Comparison of ENCODE assay signal across 13 cellular contexts in the genomic region with DNA sequence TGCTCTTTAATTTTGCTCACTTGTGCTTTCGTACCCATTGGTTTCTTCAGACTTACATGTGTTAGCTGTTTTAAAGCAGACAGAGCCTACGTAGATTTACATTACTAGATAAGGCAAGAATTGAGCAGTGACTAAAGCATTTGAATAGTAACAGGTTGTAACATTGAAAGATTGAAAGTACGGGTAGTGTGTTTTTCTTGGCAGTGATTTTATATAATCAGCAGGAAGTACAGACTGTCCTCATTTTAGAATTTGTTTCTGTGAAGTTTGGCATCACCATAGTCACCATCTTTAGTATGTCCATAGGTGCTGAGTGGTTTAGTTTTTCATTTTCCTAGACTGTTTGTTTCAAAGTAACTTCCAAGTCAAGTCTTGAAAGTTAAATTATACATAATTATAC. TPM values are rescaled to one million over a fixed set of nuclear protein-coding genes. Genes with fewer than 3 reads are reported as not detected.
DNase-seq lines count a peak whose midpoint lies in the region; ATAC-seq and TF ChIP-seq lines count a peak whose summit lies in the region.
"Had no signal": no experiment of that assay in that cellular context is flagged by ENCODE, and none has a peak within 500 bp of the region (broad histone marks: within the 10 kb centered on the region; RNA-seq: fewer than 3 reads in every experiment).

No MANE protein-coding gene starts in this region.

- H3K4me3 ChIP-seq in rectal smooth muscle tissue (ENCODE audit: low read length) (no peak overlapping the region), adrenal gland (no peak overlapping the region)
- H3K4me3 ChIP-seq in effector memory CD4-positive, alpha-beta T cell (ENCODE audit: insufficient read depth, low read depth, low read length, poor library complexity, severe bottlenecking): no peak overlapping the region
- H3K4me3 ChIP-seq: GM12878 had no signal

- H3K27me3 ChIP-seq in rectal smooth muscle tissue (ENCODE audit: control insufficient read depth, insufficient read depth, low read length): no peaks in the 10 kb centered on the region
- no peaks in the 10 kb centered on the region for H3K27me3 ChIP-seq in adrenal gland
- H3K27me3 ChIP-seq in effector memory CD4-positive, alpha-beta T cell (replicated peaks; ENCODE audit: control insufficient read depth, insufficient read depth, low read length, poor library complexity, severe bottlenecking): no peaks in the 10 kb centered on the region

- no peaks in the 10 kb centered on the region for H3K27me3 Mint-ChIP-seq in T-cell

- no peak overlapping the region for H3K4me3 Mint-ChIP-seq in T-cell

- peaks cover 70% of the 10 kb centered on the region for H3K36me3 Mint-ChIP-seq in T-cell

- no peak for TF ChIP-seq POLR2A in adrenal gland (IDR thresholded peaks at IDR 0.05)

- no peak overlapping the region for H3K27ac Mint-ChIP-seq in T-cell

- no peak overlapping the region for H3K9ac ChIP-seq in rectal smooth muscle tissue (ENCODE audit: low read length)

- no peaks in the 10 kb centered on the region for H3K9me3 ChIP-seq in adrenal gland (replicated peaks in 1 of 3)
- no peaks in the 10 kb centered on the region for H3K9me3 ChIP-seq in effector memory CD4-positive, alpha-beta T cell (ENCODE audit: control insufficient read depth, low read length)

- peaks cover 34% of the 10 kb centered on the region for H3K36me3 ChIP-seq in rectal smooth muscle tissue (ENCODE audit: control insufficient read depth, insufficient read depth, low read length)
- H3K36me3 ChIP-seq in adrenal gland (replicated peaks in 1 of 2): peaks cover 0 to 70% of the 10 kb centered on the region in 2 donors
- H3K36me3 ChIP-seq in effector memory CD4-positive, alpha-beta T cell (ENCODE audit: control insufficient read depth, insufficient read depth, low read length): peaks cover 77% of the 10 kb centered on the region

- peaks cover 0 to 5% (median 0%) of the 10 kb centered on the region in 3 donors for H3K4me1 Mint-ChIP-seq in T-cell

- WGBS in adrenal gland, 4 donors: 47 to 67% (median 56%) methylated on average over 3 of the region's 3 CpGs

- H3K27ac ChIP-seq in rectal smooth muscle tissue (ENCODE audit: low read depth, low read length) (peak overlapping the region; percentile 82), adrenal gland (peak overlapping the region in 2 of 5 donors; percentile 9 to 36)
- H3K27ac ChIP-seq in effector memory CD4-positive, alpha-beta T cell (ENCODE audit: insufficient read depth, low read length, poor library complexity, severe bottlenecking): no peak overlapping the region

- no peaks in the 10 kb centered on the region for H3K9me3 Mint-ChIP-seq in T-cell

- H3K4me1 ChIP-seq in rectal smooth muscle tissue (ENCODE audit: control insufficient read depth, insufficient read depth, low read length) (peaks cover 21% of the 10 kb centered on the region), adrenal gland (replicated peaks in 1 of 2) (peaks cover 0 to 17% of the 10 kb centered on the region in 2 donors)
- no peaks in the 10 kb centered on the region for H3K4me1 ChIP-seq in effector memory CD4-positive, alpha-beta T cell (ENCODE audit: control insufficient read depth, insufficient read depth, low read length, poor library complexity, severe bottlenecking)

- no peak for TF ChIP-seq CTCF in adrenal gland (IDR thresholded peaks at IDR 0.05)

- intact Hi-C loops in left ventricle myocardium superior (cut with micrococcal nuclease): no loop called here
- intact Hi-C loops in adrenal gland (cut with DNase I): no loop called here

- DNase-seq in HCEC 1CT (peak; percentile 36), dermis blood vessel endothelial cell (peak; percentile 70), left ventricle myocardium superior (no peak), adrenal gland (no peak), epidermal melanocyte (ENCODE audit: insufficient read length, low spot score) (no peak), T-cell (no peak)
- no peak for DNase-seq in effector memory CD4-positive, alpha-beta T cell
- DNase-seq: amygdala; Calu3; mesenchymal stem cell; stimulated activated naive CD4-positive, alpha-beta T cell had no signal

- ATAC-seq in left ventricle myocardium superior: peak; percentile 87
- ATAC-seq in T-cell (replicated peaks in 1 of 4): no peak
- ATAC-seq: GM12878 had no signal

- CTCF ChIA-PET in T-cell (lab: Charles Lee): interaction anchor here in 1 of 2 donors (0.9 kb wide), 1 partner anchor 270 kb away, joined by 3 read pairs; no protein-coding TSS in a partner anchor

- POLR2A ChIA-PET in T-cell (lab: Charles Lee): no interaction called here

RNA-seq across cellular contexts. Expression of a gene that starts 14.0 kb away (rescaled TPM):
- total RNA-seq in dermis blood vessel endothelial cell (81.3 and 169 TPM in 2 replicates), left ventricle myocardium superior (225 TPM), adrenal gland (100 to 1,000 TPM in 4 of 8 donors, 10 to 100 TPM in 4; 12.9 to 220 (median 108) TPM), T-cell (100 to 1,000 TPM in 4 of 5 donors, 10 to 100 TPM in 1; 97.4 to 139 (median 110) TPM)
- polyA plus RNA-seq in adrenal gland: 100 to 1,000 TPM; 215 to 308 (median 219) TPM

Comparison
In these comparisons a context has a peak if more than half of its experiments do, and no peak if none do; other contexts are left out.
1. DNase-seq: peak in HCEC 1CT (single experiment) and dermis blood vessel endothelial cell (single experiment); none in left ventricle myocardium superior (single experiment), adrenal gland (0 of 7), effector memory CD4-positive, alpha-beta T cell (0 of 3), epidermal melanocyte (single experiment) and T-cell (0 of 34).